9 cellular contexts compared by ENCODE assay signal in the genomic region with DNA sequence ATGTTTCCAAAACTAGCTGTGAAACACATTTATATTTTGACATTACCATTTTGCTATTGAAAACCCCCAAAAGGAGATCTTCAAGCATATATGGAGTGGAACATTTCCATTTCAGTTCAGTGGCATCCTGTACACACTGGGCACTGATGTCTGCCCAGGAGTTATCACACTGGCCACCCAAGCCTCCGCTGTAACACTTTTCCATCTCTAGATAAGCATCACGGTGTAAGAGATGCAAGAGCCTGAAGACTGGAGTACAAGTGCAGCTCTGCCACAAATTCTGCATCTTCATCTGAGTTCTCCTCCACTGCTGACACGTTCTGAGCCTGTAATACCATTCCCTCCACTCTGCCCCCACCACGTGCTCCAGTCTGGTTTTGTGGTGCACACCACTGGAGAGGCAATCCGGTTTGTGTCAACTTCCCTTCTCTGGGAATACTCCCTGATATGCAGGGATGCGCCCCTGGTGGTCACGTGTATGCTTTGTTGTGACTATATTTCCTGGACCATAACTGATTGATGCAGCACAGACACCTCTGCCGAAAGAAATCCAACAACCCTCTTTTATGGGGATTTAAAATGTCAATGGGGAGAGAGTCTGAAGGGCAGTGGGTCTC. TPM values are rescaled to one million over a fixed set of nuclear protein-coding genes. Genes with fewer than 3 reads are reported as not detected.
DNase-seq lines count a peak whose midpoint lies in the region; ATAC-seq and TF ChIP-seq lines count a peak whose summit lies in the region.
"Had no signal": no experiment of that assay in that cellular context is flagged by ENCODE, and none has a peak within 500 bp of the region (broad histone marks: within the 10 kb centered on the region; RNA-seq: fewer than 3 reads in every experiment).

No MANE protein-coding gene starts in this region.

- H3K27me3 ChIP-seq in hepatocyte (no peaks in the 10 kb centered on the region), prostate gland (replicated peaks; ENCODE audit: insufficient read depth) (no peaks in the 10 kb centered on the region)

- H2AFZ ChIP-seq in hepatocyte = no peak overlapping the region

- H3K4me3 ChIP-seq in AG04449 (ENCODE audit: low read depth, low read length) (no peak overlapping the region), hepatocyte (no peak overlapping the region), prostate gland (no peak overlapping the region)

- POLR2A ChIA-PET in AG04449 (lab: Yijun Ruan, JAX) = no interaction called here

- H3K4me1 ChIP-seq in hepatocyte (ENCODE audit: insufficient read depth) (peaks cover 14% of the 10 kb centered on the region), prostate gland (replicated peaks) (no peaks in the 10 kb centered on the region)

- H3K79me2 ChIP-seq in hepatocyte = peaks cover 86% of the 10 kb centered on the region

- ATAC-seq in GM19395 (IDR thresholded peaks at IDR 0.05; ENCODE audit: unreplicated experiment) = no peak

- no peak for TF ChIP-seq POLR2A in prostate gland (IDR thresholded peaks at IDR 0.05)

- DNase-seq in AG04449 (ENCODE audit: low read depth, low spot score) = no peak
- peak; percentile 44 for DNase-seq in SW480 (ENCODE audit: low spot score)
- no peak for DNase-seq in hepatocyte (ENCODE audit: low spot score)
- no peak for DNase-seq in prostate gland (ENCODE audit: low spot score)
- no peak for DNase-seq in T-helper 9 cell
- DNase-seq in NCI-H446 (lab: John Stamatoyannopoulos, UW) = no peak
- DNase-seq: MM.1S had no signal

- H3K9me3 ChIP-seq in hepatocyte (ENCODE audit: low read depth) = no peaks in the 10 kb centered on the region
- H3K9me3 ChIP-seq in prostate gland = no peaks in the 10 kb centered on the region

- H3K27ac ChIP-seq in hepatocyte = no peak overlapping the region
- no peak overlapping the region for H3K27ac ChIP-seq in prostate gland

- intact Hi-C loops in prostate gland (cut with DNase I) = no loop called here

- no peak overlapping the region for H3K4me2 ChIP-seq in hepatocyte

- TF ChIP-seq CTCF in AG04449 (IDR thresholded peaks at IDR 0.05; ENCODE audit: insufficient read depth, low read length, missing control alignments) (peak; percentile 9), GM12874 (IDR thresholded peaks at IDR 0.05; ENCODE audit: insufficient read depth, low read depth, low read length) (peak; percentile 19; the same call in 1 of the 2 replicates), hepatocyte (IDR thresholded peaks at IDR 0.05; ENCODE audit: poor library complexity) (peak; percentile 8), prostate gland (IDR thresholded peaks at IDR 0.05) (no peak)

- 74% methylated on average over 8 of the region's 8 CpGs for WGBS in hepatocyte (ENCODE audit: low lambda C conversion rate, missing lambda C conversion rate)
- 59% methylated on average over 8 of the region's 8 CpGs for WGBS in prostate gland

- H3K36me3 ChIP-seq in hepatocyte (replicated peaks; ENCODE audit: insufficient read depth, low read depth) (no peaks in the 10 kb centered on the region), prostate gland (no peaks in the 10 kb centered on the region)

- CTCF ChIA-PET in AG04449 (lab: Yijun Ruan, JAX) = interaction anchor here (1.0 to 2.1 kb wide), 3 partner anchors 8 to 29 kb away, joined by 3 to 8 read pairs (median 4); no protein-coding TSS in a partner anchor

- peaks cover 3% of the 10 kb centered on the region for H4K20me1 ChIP-seq in hepatocyte (ENCODE audit: insufficient read depth, poor library complexity, severe bottlenecking)

- no peaks in the 10 kb centered on the region for H3K9me2 ChIP-seq in hepatocyte (replicated peaks; ENCODE audit: insufficient read depth)

RNA-seq across cellular contexts. Expression of a gene that starts 12.7 kb away (rescaled TPM):
- total RNA-seq in hepatocyte (33.6 and 34.3 TPM in 2 replicates), prostate gland (10 to 100 TPM; 20.0 to 24.5 TPM)
- 31.4 and 34.2 TPM in 2 replicates for polyA plus RNA-seq in hepatocyte

Comparison
In these comparisons a context has a peak if more than half of its experiments do, and no peak if none do; other contexts are left out.
1. CTCF ChIP-seq: peak in AG04449 (single experiment), GM12874 (single experiment) and hepatocyte (single experiment); none in prostate gland (0 of 4).